In the genomic region with DNA sequence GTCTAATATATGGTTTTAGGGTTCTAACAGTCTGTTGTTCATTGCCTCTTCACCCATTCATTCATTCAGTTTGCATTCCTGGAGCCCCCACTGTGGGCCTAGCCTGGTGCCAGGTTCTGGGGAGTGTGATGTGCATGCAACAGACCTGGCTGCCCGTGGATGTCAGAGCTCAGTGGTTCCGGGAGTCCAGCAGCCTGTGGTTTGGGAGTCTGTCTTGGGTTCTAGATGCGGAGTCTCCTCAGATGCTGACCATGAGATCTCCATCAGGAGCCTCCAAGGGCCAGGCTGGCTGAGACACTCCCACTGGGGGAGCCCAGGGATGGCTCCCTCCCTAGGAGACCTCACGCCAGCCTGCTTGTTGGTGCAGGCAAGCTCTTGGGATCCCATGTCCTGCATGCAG, we compare ENCODE assay signal across 23 cellular contexts.
A peak's percentile ranks its signal among the peaks of the same experiment; 100 is the strongest.
DNase-seq lines count a peak whose midpoint lies in the region; ATAC-seq and TF ChIP-seq lines count a peak whose summit lies in the region.
"Had no signal": no experiment of that assay in that cellular context is flagged by ENCODE, and none has a peak within 500 bp of the region (broad histone marks: within the 10 kb centered on the region; RNA-seq: fewer than 3 reads in every experiment).

No MANE protein-coding gene starts in this region.

- intact Hi-C loops in upper lobe of right lung (cut with DNase I) = no loop called here

- H3K27me3 Mint-ChIP-seq in chondrocyte (ENCODE audit: low read depth) = peaks cover 28% of the 10 kb centered on the region
- H3K27me3 Mint-ChIP-seq in effector memory CD8-positive, alpha-beta T cell = peaks cover 0 to 59% of the 10 kb centered on the region in 2 donors

- H3K4me1 ChIP-seq in BLaER1 treated with 17β-estradiol and CSF1 and Interleukin-3, amounts not matched to agents 10 nM and 100 nM = peaks cover 4 to 55% (median 29%) of the 10 kb centered on the region in 10 experiments; a peak in 18 of 20 replicates
- H3K4me1 ChIP-seq in upper lobe of right lung (no peaks in the 10 kb centered on the region), osteoblast (ENCODE audit: insufficient read depth, low read length) (no peaks in the 10 kb centered on the region)
- H3K4me1 ChIP-seq: BE2C had no signal

- no peaks in the 10 kb centered on the region for H3K4me1 Mint-ChIP-seq in chondrocyte (ENCODE audit: low read depth)
- H3K4me1 Mint-ChIP-seq in effector memory CD8-positive, alpha-beta T cell (ENCODE audit: low read depth in 2 of 2) = no peaks in the 10 kb centered on the region
- H3K4me1 Mint-ChIP-seq: CD14-positive monocyte; CD4-positive, alpha-beta memory T cell; CD8-positive, alpha-beta memory T cell had no signal

- H3K9me3 ChIP-seq in BLaER1 treated with 17β-estradiol and CSF1 and Interleukin-3, amounts not matched to agents 10 nM and 100 nM (replicated peaks in 1 of 11) = no peaks in the 10 kb centered on the region
- no peaks in the 10 kb centered on the region for H3K9me3 ChIP-seq in upper lobe of right lung
- H3K9me3 ChIP-seq in osteoblast (ENCODE audit: low read depth, low read length) = no peaks in the 10 kb centered on the region
- H3K9me3 ChIP-seq: BE2C had no signal

- no peak overlapping the region for H3K27ac ChIP-seq in BLaER1 treated with 17β-estradiol and CSF1 and Interleukin-3, amounts not matched to agents 10 nM and 100 nM
- no peak overlapping the region for H3K27ac ChIP-seq in upper lobe of right lung
- H3K27ac ChIP-seq in osteoblast (ENCODE audit: low read depth, low read length) = no peak overlapping the region

- H3K27ac Mint-ChIP-seq in chondrocyte (ENCODE audit: unreplicated experiment) = no peak overlapping the region
- no peak overlapping the region for H3K27ac Mint-ChIP-seq in effector memory CD8-positive, alpha-beta T cell
- H3K27ac Mint-ChIP-seq: CD14-positive monocyte had no signal

- no peaks in the 10 kb centered on the region for H3K27me3 ChIP-seq in BLaER1 treated with 17β-estradiol and CSF1 and Interleukin-3, amounts not matched to agents 10 nM and 100 nM
- H3K27me3 ChIP-seq in upper lobe of right lung = peaks cover 6% of the 10 kb centered on the region
- H3K27me3 ChIP-seq in osteoblast (ENCODE audit: insufficient read depth, low read length) = peaks cover 12% of the 10 kb centered on the region
- H3K27me3 ChIP-seq: BE2C had no signal

- H3K9me3 Mint-ChIP-seq in chondrocyte (ENCODE audit: low read depth) = no peaks in the 10 kb centered on the region
- no peaks in the 10 kb centered on the region for H3K9me3 Mint-ChIP-seq in effector memory CD8-positive, alpha-beta T cell
- H3K9me3 Mint-ChIP-seq: CD14-positive monocyte; CD4-positive, alpha-beta memory T cell; CD4-positive, CD25-positive, alpha-beta regulatory T cell; CD8-positive, alpha-beta memory T cell had no signal

- no peaks in the 10 kb centered on the region for H3K79me2 ChIP-seq in osteoblast (ENCODE audit: insufficient read depth, low read length)

- no peaks in the 10 kb centered on the region for H4K20me1 ChIP-seq in BLaER1 treated with 17β-estradiol and CSF1 and Interleukin-3, amounts not matched to agents 10 nM and 100 nM
- H4K20me1 ChIP-seq in osteoblast (ENCODE audit: insufficient read depth, low read length) = no peaks in the 10 kb centered on the region

- peaks cover 0 to 21% (median 0%) of the 10 kb centered on the region in 11 experiments; a peak in 5 of 22 replicates for H3K36me3 ChIP-seq in BLaER1 treated with 17β-estradiol and CSF1 and Interleukin-3, amounts not matched to agents 10 nM and 100 nM
- H3K36me3 ChIP-seq in upper lobe of right lung (no peaks in the 10 kb centered on the region), osteoblast (ENCODE audit: insufficient read depth, low read length) (no peaks in the 10 kb centered on the region)
- H3K36me3 ChIP-seq: BE2C had no signal

- peak overlapping the region in 8 of 11 experiments; percentile 1 to 45 (median 24); a peak in 5 of 22 replicates for H3K4me2 ChIP-seq in BLaER1 treated with 17β-estradiol and CSF1 and Interleukin-3, amounts not matched to agents 10 nM and 100 nM
- H3K4me2 ChIP-seq in osteoblast (ENCODE audit: insufficient read depth, low read length) = no peak overlapping the region

- H3K36me3 Mint-ChIP-seq in chondrocyte (ENCODE audit: low read depth) = no peaks in the 10 kb centered on the region
- H3K36me3 Mint-ChIP-seq in effector memory CD8-positive, alpha-beta T cell (ENCODE audit: insufficient read depth) = no peaks in the 10 kb centered on the region
- H3K36me3 Mint-ChIP-seq: CD14-positive monocyte; CD4-positive, alpha-beta memory T cell; CD4-positive, CD25-positive, alpha-beta regulatory T cell; CD8-positive, alpha-beta memory T cell had no signal

- TF ChIP-seq CTCF in chondrocyte (IDR thresholded peaks at IDR 0.05) (no peak), upper lobe of right lung (IDR thresholded peaks at IDR 0.05) (no peak), osteoblast (IDR thresholded peaks at IDR 0.05; ENCODE audit: extremely low read depth, low read depth, low read length) (no peak)

- H3K4me3 ChIP-seq in BLaER1 treated with 17β-estradiol and CSF1 and Interleukin-3, amounts not matched to agents 10 nM and 100 nM = no peak overlapping the region
- H3K4me3 ChIP-seq in upper lobe of right lung (no peak overlapping the region), osteoblast (ENCODE audit: insufficient read depth, low read length) (no peak overlapping the region)
- H3K4me3 ChIP-seq: GM12878 had no signal

- ATAC-seq in upper lobe of right lung (no peak), GM18870 (IDR thresholded peaks at IDR 0.05; ENCODE audit: unreplicated experiment) (no peak)
- no peak for ATAC-seq in effector memory CD8-positive, alpha-beta T cell (replicated peaks)
- ATAC-seq: GM12878 had no signal

- no peak overlapping the region for H2AFZ ChIP-seq in osteoblast (ENCODE audit: low read length)

- H3K9ac ChIP-seq in BLaER1 treated with 17β-estradiol and CSF1 and Interleukin-3, amounts not matched to agents 10 nM and 100 nM = no peak overlapping the region; a peak in 1 of 22 replicates

- no peak overlapping the region for H3K4me3 Mint-ChIP-seq in chondrocyte (ENCODE audit: unreplicated experiment)
- H3K4me3 Mint-ChIP-seq in effector memory CD8-positive, alpha-beta T cell = no peak overlapping the region
- H3K4me3 Mint-ChIP-seq: CD14-positive monocyte; CD4-positive, alpha-beta memory T cell; CD4-positive, CD25-positive, alpha-beta regulatory T cell; CD8-positive, alpha-beta memory T cell had no signal

- DNase-seq in chondrocyte (ENCODE audit: low spot score) (peak; percentile 54), upper lobe of right lung (peak; percentile 52), osteoblast (ENCODE audit: insufficient read length, low spot score, missing footprints) (no peak)
- no peak for DNase-seq in effector memory CD8-positive, alpha-beta T cell
- DNase-seq: 8988T; ACHN; BE2C; C1 segment of cervical spinal cord; CD4-positive, alpha-beta memory T cell; CD4-positive, CD25-positive, alpha-beta regulatory T cell; CD8-positive, alpha-beta memory T cell; COR-L47; DMS 273 treated with DMSO at 0.1 percent for 48 hours; DMS153; DMS53; DMS79; DND-41; EL; GDM1 had no signal

Comparison
In these comparisons a context has a peak if more than half of its experiments do, and no peak if none do; other contexts are left out.
1. DNase-seq: peak in chondrocyte (single experiment) and upper lobe of right lung (single experiment); none in effector memory CD8-positive, alpha-beta T cell (0 of 3) and osteoblast (single experiment).